In the genomic region with DNA sequence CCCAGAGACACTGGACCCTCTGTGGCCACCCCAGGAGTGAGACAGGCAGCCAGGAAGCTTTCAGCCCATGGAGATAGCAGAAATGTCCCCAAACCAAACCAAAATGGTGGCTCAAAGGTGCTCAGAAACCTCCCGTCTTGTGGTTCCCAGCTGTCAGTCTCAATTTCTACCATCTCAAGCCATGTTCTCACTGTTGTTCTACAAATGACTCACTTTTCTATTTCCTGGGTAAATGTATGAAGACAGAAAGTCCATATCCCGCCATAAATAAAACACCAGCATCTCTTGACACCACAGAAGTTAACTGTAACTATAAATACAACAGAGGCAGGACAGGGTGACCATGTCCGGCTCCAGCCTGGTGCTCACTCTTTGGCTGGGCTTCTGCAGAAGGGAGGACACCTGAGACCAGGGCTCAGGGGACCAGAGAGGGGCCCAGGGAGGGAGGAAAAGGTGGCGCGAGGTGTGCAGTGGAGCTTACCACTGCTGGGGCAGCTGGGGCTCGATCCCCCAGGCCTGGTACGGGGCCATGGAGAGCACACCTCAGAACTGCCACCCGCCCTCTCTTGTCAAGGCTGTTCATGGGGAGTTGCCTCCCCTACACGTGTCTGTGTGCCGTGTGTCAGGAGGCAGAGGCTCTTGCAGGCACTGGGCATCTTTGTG, we compare ENCODE assay signal across 1 cellular context.
A peak's percentile ranks its signal among the peaks of the same experiment; 100 is the strongest.
TF ChIP-seq lines count a peak whose summit lies in the region.

No MANE protein-coding gene starts in this region.

TF ChIP-seq in GM12878, 131 proteins besides CTCF, POLR2A, EP300 and RAD21 (continued from another document):
- TF ChIP-seq CREB1 (IDR thresholded peaks at IDR 0.05; ENCODE audit: low read depth) (peak; percentile 48; the same call in 1 of the 2 replicates), BCL3 (IDR thresholded peaks at IDR 0.05; ENCODE audit: borderline replicate concordance, insufficient read depth, low read depth, low read length, poor library complexity, severe bottlenecking) (peak; percentile 27), GABPA (IDR thresholded peaks at IDR 0.05; ENCODE audit: low read depth) (0 out of 2 replicates have a peak, but pooled peaks have one; percentile 35), IKZF2 (IDR thresholded peaks at IDR 0.05) (peak; percentile 18 to 36; a peak in 1 of 4 replicates), NFIC (IDR thresholded peaks at IDR 0.05; ENCODE audit: low read depth, low read length) (peak; percentile 63; the same call in 1 of the 2 replicates), NFXL1 (IDR thresholded peaks at IDR 0.05; ENCODE audit: borderline replicate concordance) (no peak), JUND (IDR thresholded peaks at IDR 0.05; ENCODE audit: low read depth, low read length) (no peak), ETV6 (conservative IDR thresholded peaks at IDR 0.05 in 1 of 2, IDR thresholded peaks at IDR 0.05 in 1 of 2; ENCODE audit: borderline replicate concordance in 1 of 2, low read depth in 1 of 2) (peak in 1 of 2 experiments; percentile 61; a peak in 1 of 4 replicates), USF1 (IDR thresholded peaks at IDR 0.05; ENCODE audit: borderline replicate concordance, extremely low read length, insufficient read depth, low read depth, low read length) (no peak), MEF2A (IDR thresholded peaks at IDR 0.05; ENCODE audit: insufficient read depth, low read depth, low read length) (peak; percentile 84), CREM (IDR thresholded peaks at IDR 0.05; ENCODE audit: low read depth) (peak; percentile 37; the same call in 1 of the 2 replicates), KAT2A (conservative IDR thresholded peaks at IDR 0.05; ENCODE audit: control insufficient read depth, low read depth, low read length) (no peak), IKZF1 (conservative IDR thresholded peaks at IDR 0.05) (no peak), BHLHE40 (IDR thresholded peaks at IDR 0.05; ENCODE audit: borderline replicate concordance in 1 of 2, low read depth in 2 of 2, low read length in 1 of 2) (no peak), RUNX3 (IDR thresholded peaks at IDR 0.05; ENCODE audit: low read length) (peak; percentile 91), FOXM1 (IDR thresholded peaks at IDR 0.05; ENCODE audit: low read depth, low read length) (peak; percentile 39; the same call in 1 of the 2 replicates), BCL11A (IDR thresholded peaks at IDR 0.05; ENCODE audit: low read depth, low read length) (no peak), PKNOX1 (IDR thresholded peaks at IDR 0.05) (peak; percentile 94), MTA3 (IDR thresholded peaks at IDR 0.05; ENCODE audit: borderline replicate concordance, low read length) (peak; percentile 74; the same call in 1 of the 2 replicates), CBX3 (IDR thresholded peaks at IDR 0.05; ENCODE audit: borderline replicate concordance, low read depth) (no peak), YY1 (IDR thresholded peaks at IDR 0.05; ENCODE audit: low read depth, low read length) (peak; percentile 91), CBFB (IDR thresholded peaks at IDR 0.05; ENCODE audit: low read depth) (0 out of 2 replicates have a peak, but pooled peaks have one; percentile 58), PAX5 (IDR thresholded peaks at IDR 0.05; ENCODE audit: borderline replicate concordance, low read depth, low read length) (0 out of 2 replicates have a peak, but pooled peaks have one; percentile 8), EED (IDR thresholded peaks at IDR 0.05; ENCODE audit: low read depth) (peak; percentile 55; the same call in 1 of the 2 replicates), IRF4 (IDR thresholded peaks at IDR 0.05; ENCODE audit: low read depth, low read length) (peak; percentile 71; the same call in 1 of the 2 replicates), PBX3 (IDR thresholded peaks at IDR 0.05; ENCODE audit: insufficient replicate concordance, low read depth, low read length) (peak; percentile 83), SPI1 (IDR thresholded peaks at IDR 0.05; ENCODE audit: borderline replicate concordance, insufficient read depth, low read depth, low read length) (no peak)
- TF ChIP-seq, protein P1, sequence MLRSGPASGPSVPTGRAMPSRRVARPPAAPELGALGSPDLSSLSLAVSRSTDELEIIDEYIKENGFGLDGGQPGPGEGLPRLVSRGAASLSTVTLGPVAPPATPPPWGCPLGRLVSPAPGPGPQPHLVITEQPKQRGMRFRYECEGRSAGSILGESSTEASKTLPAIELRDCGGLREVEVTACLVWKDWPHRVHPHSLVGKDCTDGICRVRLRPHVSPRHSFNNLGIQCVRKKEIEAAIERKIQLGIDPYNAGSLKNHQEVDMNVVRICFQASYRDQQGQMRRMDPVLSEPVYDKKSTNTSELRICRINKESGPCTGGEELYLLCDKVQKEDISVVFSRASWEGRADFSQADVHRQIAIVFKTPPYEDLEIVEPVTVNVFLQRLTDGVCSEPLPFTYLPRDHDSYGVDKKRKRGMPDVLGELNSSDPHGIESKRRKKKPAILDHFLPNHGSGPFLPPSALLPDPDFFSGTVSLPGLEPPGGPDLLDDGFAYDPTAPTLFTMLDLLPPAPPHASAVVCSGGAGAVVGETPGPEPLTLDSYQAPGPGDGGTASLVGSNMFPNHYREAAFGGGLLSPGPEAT (IDR thresholded peaks at IDR 0.05; ENCODE audit: low read depth), result no peak
- TF ChIP-seq, protein P2, sequence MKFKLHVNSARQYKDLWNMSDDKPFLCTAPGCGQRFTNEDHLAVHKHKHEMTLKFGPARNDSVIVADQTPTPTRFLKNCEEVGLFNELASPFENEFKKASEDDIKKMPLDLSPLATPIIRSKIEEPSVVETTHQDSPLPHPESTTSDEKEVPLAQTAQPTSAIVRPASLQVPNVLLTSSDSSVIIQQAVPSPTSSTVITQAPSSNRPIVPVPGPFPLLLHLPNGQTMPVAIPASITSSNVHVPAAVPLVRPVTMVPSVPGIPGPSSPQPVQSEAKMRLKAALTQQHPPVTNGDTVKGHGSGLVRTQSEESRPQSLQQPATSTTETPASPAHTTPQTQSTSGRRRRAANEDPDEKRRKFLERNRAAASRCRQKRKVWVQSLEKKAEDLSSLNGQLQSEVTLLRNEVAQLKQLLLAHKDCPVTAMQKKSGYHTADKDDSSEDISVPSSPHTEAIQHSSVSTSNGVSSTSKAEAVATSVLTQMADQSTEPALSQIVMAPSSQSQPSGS (IDR thresholded peaks at IDR 0.05; ENCODE audit: low read length), result peak; percentile 47; the same call in 1 of the 2 replicates
